24 cellular contexts compared by ENCODE assay signal in the genomic region with DNA sequence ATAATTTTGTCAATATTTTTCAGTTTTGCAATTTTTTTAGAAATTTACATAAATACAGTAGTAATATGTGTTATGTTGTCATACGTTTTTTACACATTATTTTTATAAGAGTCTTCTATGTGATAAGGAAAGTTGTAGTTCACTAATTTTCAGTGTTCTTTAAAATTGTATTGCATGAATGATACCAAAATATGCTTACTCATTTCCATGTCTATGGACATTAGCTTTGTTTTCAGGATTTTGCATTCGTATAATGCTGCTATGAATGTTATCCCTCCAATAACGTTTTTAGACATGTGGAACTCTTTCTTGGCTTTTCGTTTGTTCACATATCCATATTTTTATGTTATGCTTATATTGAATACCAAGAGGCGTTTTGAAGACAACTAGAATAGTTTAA.
DNase-seq lines count a peak whose midpoint lies in the region; ATAC-seq, FAIRE-seq and TF ChIP-seq lines count a peak whose summit lies in the region.
"Had no signal": no experiment of that assay in that cellular context is flagged by ENCODE, and none has a peak within 500 bp of the region (broad histone marks: within the 10 kb centered on the region; RNA-seq: fewer than 3 reads in every experiment).

No MANE protein-coding gene starts in this region.

- H3K4me1 ChIP-seq in small intestine (ENCODE audit: control insufficient read depth in 2 of 2, insufficient read depth in 1 of 2, low read depth in 1 of 2, low read length in 1 of 2), result no peaks in the 10 kb centered on the region
- peaks cover 6% of the 10 kb centered on the region for H3K4me1 ChIP-seq in mucosa of descending colon (ENCODE audit: low read depth)
- H3K4me1 ChIP-seq: BE2C, BLaER1 had no signal

- H3K36me3 ChIP-seq in small intestine (ENCODE audit: control insufficient read depth in 2 of 2, insufficient read depth in 2 of 2, low read length in 2 of 2), result no peaks in the 10 kb centered on the region
- H3K36me3 ChIP-seq in mucosa of descending colon (ENCODE audit: low read depth), result no peaks in the 10 kb centered on the region
- H3K36me3 ChIP-seq: BE2C, BLaER1 had no signal

- TF ChIP-seq CTCF in mucosa of descending colon (IDR thresholded peaks at IDR 0.05), result no peak

- DNase-seq in H54 (ENCODE audit: insufficient read length, low spot score), result no peak
- no peak for DNase-seq in RCC 7860 (ENCODE audit: low spot score)
- DNase-seq in frontal cortex (ENCODE audit: low spot score in 2 of 2), result no peak
- no peak for DNase-seq in small intestine
- DNase-seq in GOT3 (lab: John Stamatoyannopoulos, UW), result no peak
- no peak for DNase-seq in mucosa of descending colon
- no peak for DNase-seq in NCI-H226
- no peak for DNase-seq in NCI-H1694 treated with DMSO at 0.1 percent for 48 hours (lab: John Stamatoyannopoulos, UW)
- DNase-seq: 8988T; ACHN; BE2C; C1 segment of cervical spinal cord; Caco-2; Calu3; CD4-positive, alpha-beta memory T cell; CD4-positive, CD25-positive, alpha-beta regulatory T cell; CD8-positive, alpha-beta memory T cell; DMS79 treated with DMSO at 0.1 percent for 48 hours; GDM1 had no signal

- no peak for TF ChIP-seq POLR2A in H54 (IDR thresholded peaks at IDR 0.05; ENCODE audit: low read depth, low read length)

- H3K27me3 ChIP-seq in small intestine (ENCODE audit: control insufficient read depth in 2 of 2, insufficient read depth in 2 of 2, low read length in 2 of 2), result no peaks in the 10 kb centered on the region
- H3K27me3 ChIP-seq: BE2C, BLaER1 had no signal

- H3K27ac ChIP-seq in small intestine (ENCODE audit: low read depth in 1 of 2, low read length in 1 of 2), result no peak overlapping the region
- H3K27ac ChIP-seq: BLaER1 had no signal

- peak; percentile 53 for FAIRE-seq in H54 (lab: Jason Lieb, UNC)
- FAIRE-seq in RCC 7860 (lab: Jason Lieb, UNC), result peak; percentile 11
- peak; percentile 66 for FAIRE-seq in frontal cortex (lab: Jason Lieb, UNC)
- peak; percentile 5 for FAIRE-seq in small intestine (lab: Jason Lieb, UNC)
- FAIRE-seq: D721Med, GM12878, GM12892, GM18507 had no signal

- H3K9me3 ChIP-seq in small intestine (ENCODE audit: control insufficient read depth, low read depth), result no peaks in the 10 kb centered on the region
- H3K9me3 ChIP-seq in mucosa of descending colon, result no peaks in the 10 kb centered on the region
- H3K9me3 ChIP-seq: BE2C, BLaER1, Caco-2 had no signal

- no peak overlapping the region for H3K4me3 ChIP-seq in small intestine (ENCODE audit: low read depth in 1 of 2, low read length in 2 of 2)
- H3K4me3 ChIP-seq in mucosa of descending colon, result no peak overlapping the region
- H3K4me3 ChIP-seq: BLaER1, GM12878 had no signal

- 77 to 85% (median 78%) methylated on average over 5 of the region's 5 CpGs for WGBS in small intestine, 3 donors

- no peak for ATAC-seq in mucosa of descending colon
- ATAC-seq: GM12878 had no signal

- intact Hi-C loops in mucosa of descending colon (cut with DNase I, micrococcal nuclease), result no loop called here
